In genomic region chr19:33132425-33132824, GRCh38 we compare ENCODE assay signal across 1 cellular context.
TF ChIP-seq lines count a peak whose summit lies in the region.

No MANE protein-coding gene starts in this region.

TF ChIP-seq in H1, 55 proteins besides CTCF, POLR2A, EP300 and RAD21 (continued from another document):
- TF ChIP-seq, protein P1, sequence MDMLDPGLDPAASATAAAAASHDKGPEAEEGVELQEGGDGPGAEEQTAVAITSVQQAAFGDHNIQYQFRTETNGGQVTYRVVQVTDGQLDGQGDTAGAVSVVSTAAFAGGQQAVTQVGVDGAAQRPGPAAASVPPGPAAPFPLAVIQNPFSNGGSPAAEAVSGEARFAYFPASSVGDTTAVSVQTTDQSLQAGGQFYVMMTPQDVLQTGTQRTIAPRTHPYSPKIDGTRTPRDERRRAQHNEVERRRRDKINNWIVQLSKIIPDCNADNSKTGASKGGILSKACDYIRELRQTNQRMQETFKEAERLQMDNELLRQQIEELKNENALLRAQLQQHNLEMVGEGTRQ (IDR thresholded peaks at IDR 0.05; ENCODE audit: low read length): peak; percentile 62; the same call in 1 of the 2 replicates
- TF ChIP-seq SP2 (IDR thresholded peaks at IDR 0.05; ENCODE audit: low read length): no peak
- TF ChIP-seq, protein P2, sequence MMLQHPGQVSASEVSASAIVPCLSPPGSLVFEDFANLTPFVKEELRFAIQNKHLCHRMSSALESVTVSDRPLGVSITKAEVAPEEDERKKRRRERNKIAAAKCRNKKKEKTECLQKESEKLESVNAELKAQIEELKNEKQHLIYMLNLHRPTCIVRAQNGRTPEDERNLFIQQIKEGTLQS (IDR thresholded peaks at IDR 0.05; ENCODE audit: insufficient read depth, low read depth, low read length): 0 out of 2 replicates have a peak, but pooled peaks have one; percentile 47
- TF ChIP-seq, protein P3, sequence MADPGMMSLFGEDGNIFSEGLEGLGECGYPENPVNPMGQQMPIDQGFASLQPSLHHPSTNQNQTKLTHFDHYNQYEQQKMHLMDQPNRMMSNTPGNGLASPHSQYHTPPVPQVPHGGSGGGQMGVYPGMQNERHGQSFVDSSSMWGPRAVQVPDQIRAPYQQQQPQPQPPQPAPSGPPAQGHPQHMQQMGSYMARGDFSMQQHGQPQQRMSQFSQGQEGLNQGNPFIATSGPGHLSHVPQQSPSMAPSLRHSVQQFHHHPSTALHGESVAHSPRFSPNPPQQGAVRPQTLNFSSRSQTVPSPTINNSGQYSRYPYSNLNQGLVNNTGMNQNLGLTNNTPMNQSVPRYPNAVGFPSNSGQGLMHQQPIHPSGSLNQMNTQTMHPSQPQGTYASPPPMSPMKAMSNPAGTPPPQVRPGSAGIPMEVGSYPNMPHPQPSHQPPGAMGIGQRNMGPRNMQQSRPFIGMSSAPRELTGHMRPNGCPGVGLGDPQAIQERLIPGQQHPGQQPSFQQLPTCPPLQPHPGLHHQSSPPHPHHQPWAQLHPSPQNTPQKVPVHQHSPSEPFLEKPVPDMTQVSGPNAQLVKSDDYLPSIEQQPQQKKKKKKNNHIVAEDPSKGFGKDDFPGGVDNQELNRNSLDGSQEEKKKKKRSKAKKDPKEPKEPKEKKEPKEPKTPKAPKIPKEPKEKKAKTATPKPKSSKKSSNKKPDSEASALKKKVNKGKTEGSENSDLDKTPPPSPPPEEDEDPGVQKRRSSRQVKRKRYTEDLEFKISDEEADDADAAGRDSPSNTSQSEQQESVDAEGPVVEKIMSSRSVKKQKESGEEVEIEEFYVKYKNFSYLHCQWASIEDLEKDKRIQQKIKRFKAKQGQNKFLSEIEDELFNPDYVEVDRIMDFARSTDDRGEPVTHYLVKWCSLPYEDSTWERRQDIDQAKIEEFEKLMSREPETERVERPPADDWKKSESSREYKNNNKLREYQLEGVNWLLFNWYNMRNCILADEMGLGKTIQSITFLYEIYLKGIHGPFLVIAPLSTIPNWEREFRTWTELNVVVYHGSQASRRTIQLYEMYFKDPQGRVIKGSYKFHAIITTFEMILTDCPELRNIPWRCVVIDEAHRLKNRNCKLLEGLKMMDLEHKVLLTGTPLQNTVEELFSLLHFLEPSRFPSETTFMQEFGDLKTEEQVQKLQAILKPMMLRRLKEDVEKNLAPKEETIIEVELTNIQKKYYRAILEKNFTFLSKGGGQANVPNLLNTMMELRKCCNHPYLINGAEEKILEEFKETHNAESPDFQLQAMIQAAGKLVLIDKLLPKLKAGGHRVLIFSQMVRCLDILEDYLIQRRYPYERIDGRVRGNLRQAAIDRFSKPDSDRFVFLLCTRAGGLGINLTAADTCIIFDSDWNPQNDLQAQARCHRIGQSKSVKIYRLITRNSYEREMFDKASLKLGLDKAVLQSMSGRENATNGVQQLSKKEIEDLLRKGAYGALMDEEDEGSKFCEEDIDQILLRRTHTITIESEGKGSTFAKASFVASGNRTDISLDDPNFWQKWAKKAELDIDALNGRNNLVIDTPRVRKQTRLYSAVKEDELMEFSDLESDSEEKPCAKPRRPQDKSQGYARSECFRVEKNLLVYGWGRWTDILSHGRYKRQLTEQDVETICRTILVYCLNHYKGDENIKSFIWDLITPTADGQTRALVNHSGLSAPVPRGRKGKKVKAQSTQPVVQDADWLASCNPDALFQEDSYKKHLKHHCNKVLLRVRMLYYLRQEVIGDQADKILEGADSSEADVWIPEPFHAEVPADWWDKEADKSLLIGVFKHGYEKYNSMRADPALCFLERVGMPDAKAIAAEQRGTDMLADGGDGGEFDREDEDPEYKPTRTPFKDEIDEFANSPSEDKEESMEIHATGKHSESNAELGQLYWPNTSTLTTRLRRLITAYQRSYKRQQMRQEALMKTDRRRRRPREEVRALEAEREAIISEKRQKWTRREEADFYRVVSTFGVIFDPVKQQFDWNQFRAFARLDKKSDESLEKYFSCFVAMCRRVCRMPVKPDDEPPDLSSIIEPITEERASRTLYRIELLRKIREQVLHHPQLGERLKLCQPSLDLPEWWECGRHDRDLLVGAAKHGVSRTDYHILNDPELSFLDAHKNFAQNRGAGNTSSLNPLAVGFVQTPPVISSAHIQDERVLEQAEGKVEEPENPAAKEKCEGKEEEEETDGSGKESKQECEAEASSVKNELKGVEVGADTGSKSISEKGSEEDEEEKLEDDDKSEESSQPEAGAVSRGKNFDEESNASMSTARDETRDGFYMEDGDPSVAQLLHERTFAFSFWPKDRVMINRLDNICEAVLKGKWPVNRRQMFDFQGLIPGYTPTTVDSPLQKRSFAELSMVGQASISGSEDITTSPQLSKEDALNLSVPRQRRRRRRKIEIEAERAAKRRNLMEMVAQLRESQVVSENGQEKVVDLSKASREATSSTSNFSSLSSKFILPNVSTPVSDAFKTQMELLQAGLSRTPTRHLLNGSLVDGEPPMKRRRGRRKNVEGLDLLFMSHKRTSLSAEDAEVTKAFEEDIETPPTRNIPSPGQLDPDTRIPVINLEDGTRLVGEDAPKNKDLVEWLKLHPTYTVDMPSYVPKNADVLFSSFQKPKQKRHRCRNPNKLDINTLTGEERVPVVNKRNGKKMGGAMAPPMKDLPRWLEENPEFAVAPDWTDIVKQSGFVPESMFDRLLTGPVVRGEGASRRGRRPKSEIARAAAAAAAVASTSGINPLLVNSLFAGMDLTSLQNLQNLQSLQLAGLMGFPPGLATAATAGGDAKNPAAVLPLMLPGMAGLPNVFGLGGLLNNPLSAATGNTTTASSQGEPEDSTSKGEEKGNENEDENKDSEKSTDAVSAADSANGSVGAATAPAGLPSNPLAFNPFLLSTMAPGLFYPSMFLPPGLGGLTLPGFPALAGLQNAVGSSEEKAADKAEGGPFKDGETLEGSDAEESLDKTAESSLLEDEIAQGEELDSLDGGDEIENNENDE (IDR thresholded peaks at IDR 0.05; ENCODE audit: insufficient replicate concordance, low read length): no peak
TF ChIP-seq in H1: peak in this region for 2.
